ENCODE assay signal across 8 cellular contexts in the genomic region with DNA sequence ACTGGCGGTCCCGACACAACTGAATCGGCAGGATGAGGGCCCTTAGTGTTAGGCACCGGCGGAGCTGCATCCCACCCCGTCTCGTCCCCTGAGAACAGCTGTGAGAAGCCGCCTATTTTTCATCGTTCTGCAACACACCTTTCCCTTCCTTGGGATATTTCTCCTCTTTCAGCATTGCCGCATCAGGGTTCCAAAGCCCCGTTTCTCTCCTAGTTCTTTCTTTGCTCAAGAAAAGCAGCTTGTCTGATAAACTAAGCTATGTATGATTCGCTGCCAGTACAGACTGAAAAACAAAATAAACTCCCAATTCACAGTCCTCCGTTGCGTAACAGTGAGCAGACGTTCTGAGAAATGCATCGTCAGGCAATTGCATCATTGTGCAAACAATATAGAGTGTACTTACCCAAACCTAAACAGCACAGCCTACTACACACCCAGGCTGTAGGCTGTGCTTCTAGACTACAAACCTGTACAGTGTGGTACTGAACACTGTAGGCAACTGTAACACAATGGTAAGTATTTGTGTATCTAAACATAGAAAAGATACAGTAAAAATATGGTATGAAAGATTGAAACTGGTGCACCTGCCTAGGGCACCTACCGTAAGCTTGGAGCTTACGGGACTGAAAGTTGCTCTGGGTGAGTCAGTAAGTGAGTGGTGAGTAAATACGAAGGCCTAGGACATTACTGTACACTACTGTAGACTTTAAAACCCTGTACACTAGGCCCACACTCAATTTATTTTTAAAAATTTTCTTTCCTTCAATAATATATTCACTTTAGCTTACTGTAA. TPM values are rescaled to one million over a fixed set of nuclear protein-coding genes. Genes with fewer than 3 reads are reported as not detected.
DNase-seq lines count a peak whose midpoint lies in the region; ATAC-seq and TF ChIP-seq lines count a peak whose summit lies in the region.

No MANE protein-coding gene starts in this region.

- DNase-seq in Right ventricle myocardium inferior (ENCODE audit: missing footprints) (no peak), cardiac septum (ENCODE audit: low spot score) (no peak), stomach (peak; percentile 49), GM03348 (ENCODE audit: low spot score) (no peak)
- DNase-seq in activated T-helper 1 cell treated with anti-CD3 and anti-CD28 coated beads, Interleukin-12 subunit alpha, Interleukin-12 subunit beta, Interleukin-2, Interleukin-4 antibody, amounts not matched to agents 30 ng/mL and 10 ng/mL and 1 ng/mL, durations not matched to agents 14 hours and 24 hours and 36 hours (ENCODE audit: low spot score), result no peak

- peak overlapping the region; percentile 93 to 98 (median 98) for H3K27ac ChIP-seq in stomach

- no peaks in the 10 kb centered on the region for H3K9me3 Mint-ChIP-seq in activated T-helper 1 cell treated with anti-CD3 and anti-CD28 coated beads, Interleukin-12 subunit alpha, Interleukin-12 subunit beta, Interleukin-2, Interleukin-4 antibody, amounts not matched to agents 30 ng/mL and 10 ng/mL and 1 ng/mL, durations not matched to agents 14 hours and 24 hours and 36 hours

- H3K36me3 ChIP-seq in stomach, result no peaks in the 10 kb centered on the region

- intact Hi-C loops in Right ventricle myocardium inferior (cut with DNase I) (loop anchor here (2.0 kb wide), 1 partner anchor 222 kb away; no protein-coding TSS in a partner anchor), cardiac septum (cut with DNase I) (loop anchor here (5.0 to 10.0 kb wide), 2 partner anchors 217 to 654 kb away; no protein-coding TSS in a partner anchor), stomach (cut with DNase I; ENCODE audit: low total_unique reads) (no loop called here)
- intact Hi-C loops in activated T-helper 1 cell treated with anti-CD3 and anti-CD28 coated beads, Interleukin-12 subunit alpha, Interleukin-12 subunit beta, Interleukin-2, Interleukin-4 antibody, amounts not matched to agents 30 ng/mL and 10 ng/mL and 1 ng/mL, durations not matched to agents 14 hours and 24 hours and 36 hours (cut with micrococcal nuclease), result loop anchor here (1.0 to 2.0 kb wide), 7 partner anchors 8 to 656 kb away; a partner anchor contains a TSS

- ATAC-seq in Right ventricle myocardium inferior (peak; percentile 67), HG03460 (IDR thresholded peaks at IDR 0.05; ENCODE audit: unreplicated experiment) (no peak)
- ATAC-seq in activated CD4-positive, CD25-positive, alpha-beta regulatory T cell treated with anti-CD3 and anti-CD28 coated beads, Interleukin-2, amount 50 U/mL, for 24 hours, result no peak

- TF ChIP-seq EP300 in stomach (IDR thresholded peaks at IDR 0.05), result no peak

- peak in 1 of 7 experiments; percentile 16 for TF ChIP-seq CTCF in stomach (IDR thresholded peaks at IDR 0.05)

- H3K9me3 ChIP-seq in stomach, result no peaks in the 10 kb centered on the region

- peaks cover 3% of the 10 kb centered on the region for H3K36me3 Mint-ChIP-seq in activated T-helper 1 cell treated with anti-CD3 and anti-CD28 coated beads, Interleukin-12 subunit alpha, Interleukin-12 subunit beta, Interleukin-2, Interleukin-4 antibody, amounts not matched to agents 30 ng/mL and 10 ng/mL and 1 ng/mL, durations not matched to agents 14 hours and 24 hours and 36 hours (ENCODE audit: low read depth)

- H3K27me3 ChIP-seq in stomach, result no peaks in the 10 kb centered on the region

- H3K4me3 ChIP-seq in iPS-11a (ENCODE audit: low read depth, low read length) (peak overlapping the region; percentile 86), stomach (peak overlapping the region; percentile 62 to 72 (median 70))

- peaks cover 10% of the 10 kb centered on the region for H3K27me3 Mint-ChIP-seq in activated T-helper 1 cell treated with anti-CD3 and anti-CD28 coated beads, Interleukin-12 subunit alpha, Interleukin-12 subunit beta, Interleukin-2, Interleukin-4 antibody, amounts not matched to agents 30 ng/mL and 10 ng/mL and 1 ng/mL, durations not matched to agents 14 hours and 24 hours and 36 hours (ENCODE audit: insufficient read depth)

- H3K4me1 ChIP-seq in stomach, result peaks cover 5 to 22% (median 13%) of the 10 kb centered on the region in 4 donors

- no peak for TF ChIP-seq POLR2A in stomach (IDR thresholded peaks at IDR 0.05)

- H3K27ac Mint-ChIP-seq in activated T-helper 1 cell treated with anti-CD3 and anti-CD28 coated beads, Interleukin-12 subunit alpha, Interleukin-12 subunit beta, Interleukin-2, Interleukin-4 antibody, amounts not matched to agents 30 ng/mL and 10 ng/mL and 1 ng/mL, durations not matched to agents 14 hours and 24 hours and 36 hours, result no peak overlapping the region

- peaks cover 11% of the 10 kb centered on the region for H3K4me1 Mint-ChIP-seq in activated T-helper 1 cell treated with anti-CD3 and anti-CD28 coated beads, Interleukin-12 subunit alpha, Interleukin-12 subunit beta, Interleukin-2, Interleukin-4 antibody, amounts not matched to agents 30 ng/mL and 10 ng/mL and 1 ng/mL, durations not matched to agents 14 hours and 24 hours and 36 hours (ENCODE audit: low read depth)

- WGBS in stomach, 5 donors, result 23 to 37% (median 30%) methylated on average over 19 of the region's 19 CpGs

- peak overlapping the region; percentile 88 for H3K4me3 Mint-ChIP-seq in activated T-helper 1 cell treated with anti-CD3 and anti-CD28 coated beads, Interleukin-12 subunit alpha, Interleukin-12 subunit beta, Interleukin-2, Interleukin-4 antibody, amounts not matched to agents 30 ng/mL and 10 ng/mL and 1 ng/mL, durations not matched to agents 14 hours and 24 hours and 36 hours

RNA-seq across cellular contexts. Expression of a gene that starts 8.9 kb away (rescaled TPM):
- total RNA-seq in Right ventricle myocardium inferior (1.4 TPM), cardiac septum (0.67 TPM), stomach (10 to 100 TPM in 2 of 5 donors, 1 to 10 TPM in 3; 6.2 to 14.3 (median 9.3) TPM)
- total RNA-seq in activated T-helper 1 cell treated with anti-CD3 and anti-CD28 coated beads, Interleukin-12 subunit alpha, Interleukin-12 subunit beta, Interleukin-2, Interleukin-4 antibody, amounts not matched to agents 30 ng/mL and 10 ng/mL and 1 ng/mL, durations not matched to agents 14 hours and 24 hours and 36 hours, result 0.83 and 1.3 TPM in 2 replicates
- polyA plus RNA-seq in stomach, result 1 to 10 TPM in 2 of 3 donors, under 1 TPM in 1; 0.31 to 1.5 (median 1.1) TPM
